In the genomic region with DNA sequence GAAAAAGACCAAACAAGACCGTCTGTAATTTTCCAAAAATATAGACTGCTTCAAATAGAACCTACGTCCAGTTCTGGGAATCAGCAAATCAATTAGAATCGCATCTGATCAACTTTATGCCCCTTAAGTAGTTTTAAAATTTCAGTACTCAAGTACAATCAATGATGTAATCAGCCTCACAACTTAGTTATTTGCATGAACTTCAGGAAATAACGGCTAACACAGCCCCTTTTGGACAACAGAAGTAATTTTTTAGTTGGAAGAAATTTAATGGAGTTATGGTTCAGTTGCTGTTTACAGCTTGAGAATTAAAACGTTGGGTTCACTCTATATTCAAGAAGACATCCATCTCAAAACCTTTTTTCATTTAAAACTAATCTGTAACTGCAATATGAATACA, we compare ENCODE assay signal across 7 cellular contexts. TPM values are rescaled to one million over a fixed set of nuclear protein-coding genes. Genes with fewer than 3 reads are reported as not detected.
DNase-seq lines count a peak whose midpoint lies in the region; ATAC-seq and TF ChIP-seq lines count a peak whose summit lies in the region.

No MANE protein-coding gene starts in this region.

- H3K27ac ChIP-seq in GM23338 (ENCODE audit: low read depth), result peak overlapping the region; percentile 39
- H3K27ac ChIP-seq in endodermal cell (ENCODE audit: low read depth, low read length), result no peak overlapping the region
- H3K27ac ChIP-seq in neural cell (ENCODE audit: low read length), result no peak overlapping the region

- H3K27me3 ChIP-seq in GM23338 (ENCODE audit: insufficient read depth) (no peaks in the 10 kb centered on the region), endodermal cell (ENCODE audit: control insufficient read depth, insufficient read depth, low read length, poor library complexity, severe bottlenecking) (no peaks in the 10 kb centered on the region), neural cell (ENCODE audit: insufficient read depth, low read depth, low read length) (no peaks in the 10 kb centered on the region)

- no peak for TF ChIP-seq RAD21 in neural cell (conservative IDR thresholded peaks at IDR 0.05)

- peaks cover 50% of the 10 kb centered on the region for H3K4me1 Mint-ChIP-seq in GM23338
- peaks cover 30% of the 10 kb centered on the region for H3K4me1 Mint-ChIP-seq in endodermal cell

- H3K4me1 ChIP-seq in GM23338 (ENCODE audit: insufficient read depth), result peaks cover 24% of the 10 kb centered on the region
- peaks cover 3% of the 10 kb centered on the region for H3K4me1 ChIP-seq in endodermal cell (ENCODE audit: control insufficient read depth, insufficient read depth, low read length)

- no peak for TF ChIP-seq CTCF in GM23338 (conservative IDR thresholded peaks at IDR 0.05; ENCODE audit: low read depth in 2 of 2)
- no peak for TF ChIP-seq CTCF in endodermal cell (conservative IDR thresholded peaks at IDR 0.05)
- no peak for TF ChIP-seq CTCF in neural cell (IDR thresholded peaks at IDR 0.05; ENCODE audit: poor library complexity, severe bottlenecking)

- no peak for DNase-seq in GM23338 (ENCODE audit: low spot score)
- peak; percentile 8 for DNase-seq in RPMI8226
- DNase-seq in endodermal cell, result no peak
- no peak for DNase-seq in nucleus accumbens (lab: John Stamatoyannopoulos, UW)
- DNase-seq in NCI-H1048 (lab: John Stamatoyannopoulos, UW), result no peak

- H3K4me3 ChIP-seq in GM23338, result peak overlapping the region; percentile 65
- H3K4me3 ChIP-seq in endodermal cell (ENCODE audit: low read length), result peak overlapping the region; percentile 90
- H3K4me3 ChIP-seq in neural cell (ENCODE audit: low read length), result peak overlapping the region; percentile 87

- H3K27me3 Mint-ChIP-seq in GM23338 (ENCODE audit: insufficient read depth, low read depth, poor library complexity) (peaks cover 12% of the 10 kb centered on the region), endodermal cell (ENCODE audit: insufficient read depth) (peaks cover 2% of the 10 kb centered on the region)

- 59 to 60% methylated on average over 1 to 4 of the region's 5 CpGs for WGBS in endodermal cell (ENCODE audit: insufficient coverage in 1 of 2, insufficient read length in 1 of 2), 2 experiments

- H3K36me3 ChIP-seq in GM23338 (ENCODE audit: insufficient read depth), result no peaks in the 10 kb centered on the region
- H3K36me3 ChIP-seq in endodermal cell (ENCODE audit: control insufficient read depth, insufficient read depth, low read length), result no peaks in the 10 kb centered on the region
- H3K36me3 ChIP-seq in neural cell (ENCODE audit: insufficient read depth, low read length), result no peaks in the 10 kb centered on the region

- H3K79me2 ChIP-seq in GM23338 (replicated peaks; ENCODE audit: insufficient read depth) (peaks cover 52% of the 10 kb centered on the region), neural cell (replicated peaks; ENCODE audit: insufficient read depth, low read length) (peaks cover 32% of the 10 kb centered on the region)

- peak overlapping the region; percentile 84 for H3K4me2 ChIP-seq in GM23338
- peak overlapping the region; percentile 83 for H3K4me2 ChIP-seq in neural cell (ENCODE audit: low read length)

- H3K36me3 Mint-ChIP-seq in GM23338 (ENCODE audit: low read depth) (no peaks in the 10 kb centered on the region), endodermal cell (ENCODE audit: low read depth) (peaks cover 1% of the 10 kb centered on the region)

- H3F3A ChIP-seq in GM23338 (replicated peaks; ENCODE audit: low read depth) (no peaks in the 10 kb centered on the region), neural cell (ENCODE audit: insufficient read depth, low read length, poor library complexity, severe bottlenecking) (no peaks in the 10 kb centered on the region)

- H2AFZ ChIP-seq in GM23338, result no peak overlapping the region
- H2AFZ ChIP-seq in neural cell (ENCODE audit: low read depth, low read length), result no peak overlapping the region

- H3K9me2 ChIP-seq in GM23338 (ENCODE audit: insufficient read depth) (no peaks in the 10 kb centered on the region), neural cell (ENCODE audit: insufficient read depth, low read length) (no peaks in the 10 kb centered on the region)

- H4K20me1 ChIP-seq in GM23338 (replicated peaks; ENCODE audit: insufficient read depth), result 0 out of 2 replicates have a peak, but pooled peaks cover 3% of the 10 kb centered on the region
- no peaks in the 10 kb centered on the region for H4K20me1 ChIP-seq in neural cell (ENCODE audit: insufficient read depth)

- H3K9me3 ChIP-seq in endodermal cell (ENCODE audit: control insufficient read depth, low read length) (no peaks in the 10 kb centered on the region), neural cell (ENCODE audit: low read length) (no peaks in the 10 kb centered on the region)

- peak overlapping the region; percentile 89 for H3K4me3 Mint-ChIP-seq in GM23338
- H3K4me3 Mint-ChIP-seq in endodermal cell, result peak overlapping the region; percentile 89

- ATAC-seq in GM23338, result no peak
- no peak for ATAC-seq in HG02840 (IDR thresholded peaks at IDR 0.05; ENCODE audit: low FRiP score, unreplicated experiment)

- H3K9ac ChIP-seq in endodermal cell (ENCODE audit: extremely low read depth, low read length, poor library complexity, severe bottlenecking) (peak overlapping the region; percentile 54), neural cell (ENCODE audit: low read length) (peak overlapping the region; percentile 73)

- H3K27ac Mint-ChIP-seq in GM23338, result no peak overlapping the region
- H3K27ac Mint-ChIP-seq in endodermal cell, result peak overlapping the region; percentile 1

- H3K9me3 Mint-ChIP-seq in GM23338, result no peaks in the 10 kb centered on the region
- no peaks in the 10 kb centered on the region for H3K9me3 Mint-ChIP-seq in endodermal cell

- no peak for TF ChIP-seq EP300 in neural cell (conservative IDR thresholded peaks at IDR 0.05; ENCODE audit: poor library complexity, severe bottlenecking)

TF ChIP-seq in GM23338, 12 proteins besides CTCF, POLR2A, EP300 and RAD21:
- TF ChIP-seq EZH2 (IDR thresholded peaks at IDR 0.05; ENCODE audit: low read depth, unreplicated experiment), result no peak
- TF ChIP-seq, protein P1, sequence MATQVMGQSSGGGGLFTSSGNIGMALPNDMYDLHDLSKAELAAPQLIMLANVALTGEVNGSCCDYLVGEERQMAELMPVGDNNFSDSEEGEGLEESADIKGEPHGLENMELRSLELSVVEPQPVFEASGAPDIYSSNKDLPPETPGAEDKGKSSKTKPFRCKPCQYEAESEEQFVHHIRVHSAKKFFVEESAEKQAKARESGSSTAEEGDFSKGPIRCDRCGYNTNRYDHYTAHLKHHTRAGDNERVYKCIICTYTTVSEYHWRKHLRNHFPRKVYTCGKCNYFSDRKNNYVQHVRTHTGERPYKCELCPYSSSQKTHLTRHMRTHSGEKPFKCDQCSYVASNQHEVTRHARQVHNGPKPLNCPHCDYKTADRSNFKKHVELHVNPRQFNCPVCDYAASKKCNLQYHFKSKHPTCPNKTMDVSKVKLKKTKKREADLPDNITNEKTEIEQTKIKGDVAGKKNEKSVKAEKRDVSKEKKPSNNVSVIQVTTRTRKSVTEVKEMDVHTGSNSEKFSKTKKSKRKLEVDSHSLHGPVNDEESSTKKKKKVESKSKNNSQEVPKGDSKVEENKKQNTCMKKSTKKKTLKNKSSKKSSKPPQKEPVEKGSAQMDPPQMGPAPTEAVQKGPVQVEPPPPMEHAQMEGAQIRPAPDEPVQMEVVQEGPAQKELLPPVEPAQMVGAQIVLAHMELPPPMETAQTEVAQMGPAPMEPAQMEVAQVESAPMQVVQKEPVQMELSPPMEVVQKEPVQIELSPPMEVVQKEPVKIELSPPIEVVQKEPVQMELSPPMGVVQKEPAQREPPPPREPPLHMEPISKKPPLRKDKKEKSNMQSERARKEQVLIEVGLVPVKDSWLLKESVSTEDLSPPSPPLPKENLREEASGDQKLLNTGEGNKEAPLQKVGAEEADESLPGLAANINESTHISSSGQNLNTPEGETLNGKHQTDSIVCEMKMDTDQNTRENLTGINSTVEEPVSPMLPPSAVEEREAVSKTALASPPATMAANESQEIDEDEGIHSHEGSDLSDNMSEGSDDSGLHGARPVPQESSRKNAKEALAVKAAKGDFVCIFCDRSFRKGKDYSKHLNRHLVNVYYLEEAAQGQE (IDR thresholded peaks at IDR 0.05; ENCODE audit: unreplicated experiment), result no peak

TF ChIP-seq in neural cell, 6 proteins besides CTCF, POLR2A, EP300 and RAD21 (continues in another document):
- TF ChIP-seq SMC3 (conservative IDR thresholded peaks at IDR 0.05; ENCODE audit: poor library complexity) (no peak), MXI1 (conservative IDR thresholded peaks at IDR 0.05; ENCODE audit: poor library complexity, severe bottlenecking) (no peak), POLR2AphosphoS5 (IDR thresholded peaks at IDR 0.05) (no peak), EZH2 (IDR thresholded peaks at IDR 0.05; ENCODE audit: borderline replicate concordance, insufficient read depth, low read length, poor library complexity, severe bottlenecking) (no peak)
- TF ChIP-seq, protein P1 (IDR thresholded peaks at IDR 0.05; ENCODE audit: borderline replicate concordance), result no peak

RNA-seq across cellular contexts. Expression of gene TAPT1, which starts 1.1 kb away (rescaled TPM):
- 9.9 and 10.4 TPM in 2 replicates for total RNA-seq in GM23338 (2014; rRNA removed; shearing (Covaris generic))
- polyA plus RNA-seq in GM23338 (2016; fragmentation: Nextera tagmentation; extraction: Ambion mirVana) (3.6 TPM in 2 replicates), neural cell (34.2 and 45.2 TPM in 2 replicates)
- total RNA-seq in endodermal cell, result 10 to 100 TPM; 19.8 to 22.6 TPM
- polyA plus RNA-seq in endodermal cell (2013, experiment 1 of 2), result 19.8 TPM
- 21.2 TPM for polyA plus RNA-seq in endodermal cell (2013, experiment 2 of 2)
- 38.7 and 56.6 TPM in 2 replicates for polyA minus RNA-seq in neural cell
